In genomic region chr16:10518479-10519041, GRCh38 we compare ENCODE assay signal across 1 cellular context.
TF ChIP-seq lines count a peak whose summit lies in the region.

No MANE protein-coding gene starts in this region.

TF ChIP-seq in GM12878, 131 proteins besides CTCF, POLR2A, EP300 and RAD21 (continued from another document):
- no peak for TF ChIP-seq ZNF592 (IDR thresholded peaks at IDR 0.05)
- TF ChIP-seq SUZ12 (IDR thresholded peaks at IDR 0.05; ENCODE audit: unreplicated experiment): no peak
- TF ChIP-seq TCF7 (IDR thresholded peaks at IDR 0.05; ENCODE audit: borderline replicate concordance): no peak
- TF ChIP-seq KAT2A (conservative IDR thresholded peaks at IDR 0.05; ENCODE audit: control insufficient read depth, low read depth, low read length): no peak
